ENCODE assay signal across 23 cellular contexts in genomic region chr16:84371553-84371865, GRCh38. TPM values are rescaled to one million over a fixed set of nuclear protein-coding genes. Genes with fewer than 3 reads are reported as not detected.
"Had no signal": no experiment of that assay in that cellular context is flagged by ENCODE, and none has a peak within 500 bp of the region (broad histone marks: within the 10 kb centered on the region; RNA-seq: fewer than 3 reads in every experiment).

No MANE protein-coding gene starts in this region.

- H3K36me3 ChIP-seq: esophagus squamous epithelium, gastroesophageal sphincter, right lobe of liver, tibial nerve had no signal

- H3K27me3 ChIP-seq: right lobe of liver, testis had no signal

- DNase-seq: effector memory CD8-positive, alpha-beta T cell; esophagus squamous epithelium; foreskin fibroblast; glutamatergic neuron; immature natural killer cell; kidney; left cardiac atrium; left ventricle myocardium superior; mesendoderm; naive B cell; psoas muscle; retina; right lobe of liver; stimulated activated CD4-positive, alpha-beta T cell treated with anti-CD3 and anti-CD28 coated beads, Interleukin-4, amount 100 ng/mL, for 24 hours; testis had no signal

- H3K27ac Mint-ChIP-seq: dendritic cell treated with granulocyte-macrophage colony-stimulating factor and Interleukin-4, amounts not matched to agents 40 ng/mL and 50 ng/mL, for 4 days; effector memory CD8-positive, alpha-beta T cell; naive B cell; nephron; stimulated activated memory B cell treated with anti-CD40 and anti-IgM and Interleukin-4, amounts not matched to agents 10 μg/mL and 1 μg/mL and 100 μg/mL, for 72 hours; stimulated activated naive CD8-positive, alpha-beta T cell treated with anti-CD3 and anti-CD28 coated beads, Interleukin-15, Interleukin-2, amounts not matched to agents 100 ng/mL and 50 ng/mL, for 24 hours had no signal

- H3K4me3 ChIP-seq: esophagus squamous epithelium, gastroesophageal sphincter, lung, psoas muscle, right lobe of liver, testis, tibial nerve had no signal

- H3K9me3 Mint-ChIP-seq: dendritic cell treated with granulocyte-macrophage colony-stimulating factor and Interleukin-4, amounts not matched to agents 40 ng/mL and 50 ng/mL, for 4 days; effector memory CD8-positive, alpha-beta T cell; immature natural killer cell; nephron; stimulated activated memory B cell treated with anti-CD40 and anti-IgM and Interleukin-4, amounts not matched to agents 10 μg/mL and 1 μg/mL and 100 μg/mL, for 72 hours; stimulated activated naive CD8-positive, alpha-beta T cell treated with anti-CD3 and anti-CD28 coated beads, Interleukin-15, Interleukin-2, amounts not matched to agents 100 ng/mL and 50 ng/mL, for 24 hours had no signal

- H3K27ac ChIP-seq: esophagus squamous epithelium, gastroesophageal sphincter, psoas muscle, right lobe of liver, testis, tibial nerve had no signal

- H3K4me1 ChIP-seq: psoas muscle, right lobe of liver, testis had no signal

- H3K4me3 Mint-ChIP-seq: dendritic cell treated with granulocyte-macrophage colony-stimulating factor and Interleukin-4, amounts not matched to agents 40 ng/mL and 50 ng/mL, for 4 days; effector memory CD8-positive, alpha-beta T cell; immature natural killer cell; naive B cell; nephron; stimulated activated memory B cell treated with anti-CD40 and anti-IgM and Interleukin-4, amounts not matched to agents 10 μg/mL and 1 μg/mL and 100 μg/mL, for 72 hours; stimulated activated naive CD8-positive, alpha-beta T cell treated with anti-CD3 and anti-CD28 coated beads, Interleukin-15, Interleukin-2, amounts not matched to agents 100 ng/mL and 50 ng/mL, for 24 hours had no signal

- ATAC-seq: effector memory CD8-positive, alpha-beta T cell; gastroesophageal sphincter; left cardiac atrium; left ventricle myocardium superior; psoas muscle; right lobe of liver; stimulated activated memory B cell treated with anti-CD40 and anti-IgM and Interleukin-4, amounts not matched to agents 10 μg/mL and 1 μg/mL and 100 μg/mL, for 72 hours had no signal

- H3K9me3 ChIP-seq: esophagus squamous epithelium, gastroesophageal sphincter, psoas muscle, right lobe of liver, testis, tibial nerve had no signal

- H3K36me3 Mint-ChIP-seq: immature natural killer cell; naive B cell; stimulated activated memory B cell treated with anti-CD40 and anti-IgM and Interleukin-4, amounts not matched to agents 10 μg/mL and 1 μg/mL and 100 μg/mL, for 72 hours had no signal

RNA-seq across cellular contexts. Expression of gene ATP2C2, which starts 3.2 kb away (rescaled TPM):
- total RNA-seq: left cardiac atrium, left ventricle myocardium superior, psoas muscle, subcutaneous adipose tissue, tibial nerve had no signal
